8 cellular contexts compared by ENCODE assay signal in genomic region chr3:133575121-133575520, GRCh38. TPM values are rescaled to one million over a fixed set of nuclear protein-coding genes. Genes with fewer than 3 reads are reported as not detected.
A peak's percentile ranks its signal among the peaks of the same experiment; 100 is the strongest.
DNase-seq lines count a peak whose midpoint lies in the region; ATAC-seq and TF ChIP-seq lines count a peak whose summit lies in the region.

No MANE protein-coding gene starts in this region.

- H3K9me3 ChIP-seq in heart right ventricle (no peaks in the 10 kb centered on the region), mammary epithelial cell (replicated peaks; ENCODE audit: insufficient read depth, low read length) (no peaks in the 10 kb centered on the region)

- H3K4me1 ChIP-seq in heart right ventricle (peaks cover 10 to 79% (median 63%) of the 10 kb centered on the region in 9 donors), mammary epithelial cell (ENCODE audit: insufficient read depth, low read length) (peaks cover 29% of the 10 kb centered on the region), mesendoderm (ENCODE audit: control insufficient read depth, low read depth, low read length) (no peaks in the 10 kb centered on the region), urinary bladder (ENCODE audit: insufficient read depth) (peaks cover 4% of the 10 kb centered on the region)

- H3K79me1 ChIP-seq in mesendoderm (ENCODE audit: low read length), result peaks cover 2% of the 10 kb centered on the region

- H2BK120ac ChIP-seq in mesendoderm (ENCODE audit: low read depth, low read length), result no peak overlapping the region

- H3K79me2 ChIP-seq in mammary epithelial cell (ENCODE audit: insufficient read depth, low read length), result peaks cover 62% of the 10 kb centered on the region
- H3K79me2 ChIP-seq in mesendoderm (ENCODE audit: control insufficient read depth, insufficient read depth, low read length), result peaks cover 47% of the 10 kb centered on the region

- H3K36me3 ChIP-seq in heart right ventricle (peaks cover 0 to 54% (median 29%) of the 10 kb centered on the region in 9 donors), mammary epithelial cell (ENCODE audit: insufficient read depth, low read length) (peaks cover 18% of the 10 kb centered on the region), mesendoderm (ENCODE audit: control insufficient read depth, insufficient read depth, low read length) (peaks cover 3% of the 10 kb centered on the region), urinary bladder (ENCODE audit: insufficient read depth) (peaks cover 5% of the 10 kb centered on the region)

- H3K27ac ChIP-seq in heart right ventricle (peak overlapping the region; percentile 94 to 98 (median 96)), mammary epithelial cell (ENCODE audit: insufficient read depth, low read depth, low read length) (peak overlapping the region; percentile 95), mesendoderm (ENCODE audit: low read depth, low read length) (no peak overlapping the region), urinary bladder (ENCODE audit: low read depth) (peak overlapping the region; percentile 16)

- H3K4me2 ChIP-seq in mammary epithelial cell (ENCODE audit: insufficient read depth, low read depth, low read length) (peak overlapping the region; percentile 80), mesendoderm (ENCODE audit: low read length) (peak overlapping the region; percentile 52)

- H3K56ac ChIP-seq in mesendoderm (ENCODE audit: low read length), result peak overlapping the region; percentile 99

- H3K4me3 ChIP-seq in heart right ventricle, result peak overlapping the region; percentile 29 to 91 (median 81)
- H3K4me3 ChIP-seq in mammary epithelial cell (replicated peaks in 1 of 3; ENCODE audit: insufficient read depth in 1 of 3, low read depth in 2 of 3, low read length in 3 of 3), result peak overlapping the region; percentile 81 to 89 (median 87)
- H3K4me3 ChIP-seq in mesendoderm (ENCODE audit: low read length), result peak overlapping the region; percentile 99
- peak overlapping the region; percentile 98 for H3K4me3 ChIP-seq in urinary bladder (ENCODE audit: low read depth, low read length)

- no peak overlapping the region for H3K18ac ChIP-seq in mesendoderm (ENCODE audit: low read length)

- DNase-seq in heart right ventricle (no peak), left cardiac atrium (no peak), mammary epithelial cell (peak; percentile 6), mesendoderm (no peak), cerebellar cortex (ENCODE audit: low spot score) (no peak), NCI-H345 treated with DMSO at 0.1 percent for 48 hours (lab: John Stamatoyannopoulos, UW; ENCODE audit: unreplicated experiment) (no peak)

- ATAC-seq in heart right ventricle (no peak), left cardiac atrium (no peak), GM21786 (IDR thresholded peaks at IDR 0.05; ENCODE audit: unreplicated experiment) (no peak)

- intact Hi-C loops in heart right ventricle (cut with DNase I), result loop anchor here in 8 of 10 donors (5.0 to 10.0 kb wide), 8 partner anchors 87 to 853 kb away; partner anchors contain the start of genes NPHP3 (in 3 of the 8), AMOTL2 (in 1 of the 8) and TOPBP1 (in 1 of the 8)
- intact Hi-C loops in left cardiac atrium (cut with DNase I), result loop anchor here in 1 of 2 donors (5.0 kb wide), 2 partner anchors 88 to 108 kb away; no protein-coding TSS in a partner anchor
- intact Hi-C loops in mammary epithelial cell (cut with micrococcal nuclease), result loop anchor here (5.0 to 10.0 kb wide), 3 partner anchors 232 to 910 kb away; partner anchors contain the start of genes ANAPC13, CEP63 and SRPRB

- H2BK15ac ChIP-seq in mesendoderm (replicated peaks; ENCODE audit: low read depth), result no peak overlapping the region

- no peak overlapping the region for H2AK5ac ChIP-seq in mesendoderm (ENCODE audit: low read length)

- H2AFZ ChIP-seq in mammary epithelial cell (ENCODE audit: low read depth, low read length), result no peak overlapping the region

- no peak overlapping the region for H4K8ac ChIP-seq in mesendoderm (ENCODE audit: low read depth, low read length)

- in situ Hi-C loops in mammary epithelial cell (cut with MboI; ENCODE audit: low sequenced_read_pairs in 2 of 2), result loop anchor here (10.0 to 25.0 kb wide), 3 partner anchors 100 to 863 kb away; partner anchors contain the start of gene NPHP3 (in 1 of the 2)

- no peak overlapping the region for H3K23ac ChIP-seq in mesendoderm (ENCODE audit: low read length)

- H3K9ac ChIP-seq in mammary epithelial cell (ENCODE audit: insufficient read depth, low read length), result peak overlapping the region; percentile 91
- peak overlapping the region; percentile 98 for H3K9ac ChIP-seq in mesendoderm (ENCODE audit: low read length)

- no peak overlapping the region for H4K5ac ChIP-seq in mesendoderm (ENCODE audit: low read length)

- no peak overlapping the region for H3K4ac ChIP-seq in mesendoderm (ENCODE audit: low read depth, low read length)

- no peak overlapping the region for H2BK5ac ChIP-seq in mesendoderm (ENCODE audit: low read length)

- TSS peak; percentile 20 for BruUV-seq in mammary epithelial cell (replicated peaks; lab: Mats Ljungman, UMichigan)

- dilution Hi-C loops in mammary epithelial cell (cut with HindIII; ENCODE audit: low sequenced_read_pairs), result no loop called here

- WGBS in heart right ventricle, 2 donors, result 43 to 50% methylated on average over 3 of the region's 3 CpGs
- 48% methylated on average over 3 of the region's 3 CpGs for WGBS in mammary epithelial cell (ENCODE audit: low coverage, missing lambda C conversion rate)
- WGBS in mesendoderm (ENCODE audit: extremely low coverage, insufficient coverage, low lambda C conversion rate), result no CpG with 5 or more reads among the region's 3 CpGs
- 57% methylated on average over 3 of the region's 3 CpGs for WGBS in urinary bladder

- H4K20me1 ChIP-seq in mammary epithelial cell (ENCODE audit: insufficient read depth, low read length), result peaks cover 7% of the 10 kb centered on the region

- no peak for TF ChIP-seq CTCF in heart right ventricle (IDR thresholded peaks at IDR 0.05)
- TF ChIP-seq CTCF in mammary epithelial cell (conservative IDR thresholded peaks at IDR 0.05 in 1 of 2, IDR thresholded peaks at IDR 0.05 in 1 of 2; ENCODE audit: extremely low read depth in 1 of 2, insufficient read depth in 1 of 2, low read depth in 1 of 2, low read length in 2 of 2), result no peak

- CTCF ChIA-PET in mammary epithelial cell (lab: Charles Lee; ENCODE audit: low non-redundant PET), result no interaction called here

- H3K27me3 ChIP-seq in heart right ventricle (no peaks in the 10 kb centered on the region), mammary epithelial cell (ENCODE audit: insufficient read depth, low read length) (no peaks in the 10 kb centered on the region), mesendoderm (ENCODE audit: insufficient read depth, low read length, poor library complexity) (no peaks in the 10 kb centered on the region)

RNA-seq across cellular contexts. Expression of gene CDV3, which starts 1.6 kb away (rescaled TPM):
- 100 to 1,000 TPM; 125 to 182 (median 153) TPM for total RNA-seq in heart right ventricle
- polyA plus RNA-seq in heart right ventricle, result 10 to 100 TPM; 27.9 to 83.5 TPM
- 100 to 1,000 TPM; 117 to 157 TPM for total RNA-seq in left cardiac atrium
- 100 to 1,000 TPM; 121 to 199 TPM for total RNA-seq in mammary epithelial cell
- polyA plus RNA-seq in mammary epithelial cell, result 61.0 TPM
- 80.9 TPM for polyA minus RNA-seq in mammary epithelial cell
- 126 TPM for polyA plus RNA-seq in mesendoderm (2013, experiment 1 of 2)
- 124 TPM for polyA plus RNA-seq in mesendoderm (2013, experiment 2 of 2)
- 108 TPM for total RNA-seq in urinary bladder
- polyA plus RNA-seq in urinary bladder, result 71.0 TPM
